8 cellular contexts compared by ENCODE assay signal in the genomic region with DNA sequence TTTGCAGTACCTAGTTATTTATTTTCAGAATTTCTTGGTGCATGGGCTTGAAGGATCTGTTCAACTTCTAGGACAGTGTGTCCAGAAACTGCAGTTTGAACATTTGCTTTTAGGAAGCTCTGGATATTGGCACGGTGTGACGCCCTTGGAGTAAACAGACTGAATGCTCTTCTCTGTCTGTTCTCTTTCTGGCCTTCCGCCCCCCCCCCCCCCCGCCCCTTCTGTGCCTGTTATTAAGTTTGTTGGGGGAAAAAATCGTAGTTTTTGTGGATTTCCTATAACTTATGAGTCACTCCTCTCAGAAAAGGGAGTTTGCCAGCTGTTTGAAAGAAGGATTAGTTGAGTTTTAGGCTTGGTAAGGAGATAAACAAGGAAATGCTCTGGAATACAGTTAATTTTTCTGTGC. TPM values are rescaled to one million over a fixed set of nuclear protein-coding genes. Genes with fewer than 3 reads are reported as not detected.
A peak's percentile ranks its signal among the peaks of the same experiment; 100 is the strongest.
DNase-seq lines count a peak whose midpoint lies in the region; ATAC-seq and TF ChIP-seq lines count a peak whose summit lies in the region.

No MANE protein-coding gene starts in this region.

- H3K4me1 Mint-ChIP-seq in Calu3 (ENCODE audit: low read depth, unreplicated experiment) (peaks cover 47% of the 10 kb centered on the region), activated B cell treated with CpG ODN at 0.5 μM for 24 hours (peaks cover 27% of the 10 kb centered on the region)

- no peaks in the 10 kb centered on the region for H3K27me3 Mint-ChIP-seq in Calu3 (ENCODE audit: unreplicated experiment)
- H3K27me3 Mint-ChIP-seq in activated B cell treated with CpG ODN at 0.5 μM for 24 hours, result peaks cover 8% of the 10 kb centered on the region

- no peaks in the 10 kb centered on the region for H3K9me3 ChIP-seq in neural cell (ENCODE audit: low read length)

- H3K4me2 ChIP-seq in neural cell (ENCODE audit: low read length), result peak overlapping the region; percentile 85

- CTCF ChIA-PET in Calu3 (lab: Charles Lee) (interaction anchor here (2.1 kb wide), 1 partner anchor 10 kb away, joined by 8 read pairs; no protein-coding TSS in a partner anchor), activated B cell treated with CpG ODN at 0.5 μM for 24 hours (lab: Charles Lee) (no interaction called here)

- no peaks in the 10 kb centered on the region for H3F3A ChIP-seq in neural cell (ENCODE audit: insufficient read depth, low read length, poor library complexity, severe bottlenecking)

- POLR2A ChIA-PET in activated B cell treated with CpG ODN at 0.5 μM for 24 hours (lab: Charles Lee), result no interaction called here

- no peak for DNase-seq in Calu3
- peak; percentile 24 for DNase-seq in HFF-Myc (ENCODE audit: extremely low read depth, low read depth)
- DNase-seq in activated B cell treated with CpG ODN at 0.5 μM for 24 hours, result no peak
- DNase-seq in fibroblast of villous mesenchyme (ENCODE audit: low read depth), result peak; percentile 80
- no peak for DNase-seq in LoVo (ENCODE audit: low spot score)
- no peak for DNase-seq in NCI-H1048 (lab: John Stamatoyannopoulos, UW)

- ATAC-seq in activated B cell treated with CpG ODN at 0.5 μM for 24 hours (ENCODE audit: low read depth) (no peak), GM21390 (IDR thresholded peaks at IDR 0.05; ENCODE audit: unreplicated experiment) (no peak)

- peaks cover 48% of the 10 kb centered on the region for H3K79me2 ChIP-seq in neural cell (replicated peaks; ENCODE audit: insufficient read depth, low read length)

- H3K27me3 ChIP-seq in neural cell (ENCODE audit: insufficient read depth, low read depth, low read length), result no peaks in the 10 kb centered on the region

- intact Hi-C loops in Calu3 (cut with micrococcal nuclease; ENCODE audit: unreplicated experiment), result loop anchor here (2.0 kb wide), 1 partner anchor 39 kb away; no protein-coding TSS in a partner anchor
- intact Hi-C loops in activated B cell treated with CpG ODN at 0.5 μM for 24 hours (cut with micrococcal nuclease), result no loop called here

- H3K9me2 ChIP-seq in neural cell (ENCODE audit: insufficient read depth, low read length), result no peaks in the 10 kb centered on the region

- H3K27ac Mint-ChIP-seq in Calu3 (ENCODE audit: unreplicated experiment), result peak overlapping the region; percentile 99
- H3K27ac Mint-ChIP-seq in activated B cell treated with CpG ODN at 0.5 μM for 24 hours, result peak overlapping the region; percentile 0

- TF ChIP-seq CTCF in Calu3 (IDR thresholded peaks at IDR 0.05; ENCODE audit: unreplicated experiment) (no peak), HFF-Myc (IDR thresholded peaks at IDR 0.05; ENCODE audit: low read depth, low read length, missing control alignments) (no peak), activated B cell treated with CpG ODN at 0.5 μM for 24 hours (IDR thresholded peaks at IDR 0.05) (no peak), fibroblast of villous mesenchyme (IDR thresholded peaks at IDR 0.05; ENCODE audit: insufficient read depth, low read depth, low read length) (no peak), neural cell (IDR thresholded peaks at IDR 0.05; ENCODE audit: poor library complexity, severe bottlenecking) (no peak)

- BruUV-seq in Calu3 (replicated peaks; lab: Mats Ljungman, UMichigan), result no TSS peak

- H3K9ac ChIP-seq in neural cell (ENCODE audit: low read length), result peak overlapping the region; percentile 92

- H4K20me1 ChIP-seq in neural cell (ENCODE audit: insufficient read depth), result no peaks in the 10 kb centered on the region

- TF ChIP-seq RAD21 in neural cell (conservative IDR thresholded peaks at IDR 0.05), result no peak

- H3K9me3 Mint-ChIP-seq in Calu3 (ENCODE audit: low read depth, unreplicated experiment), result no peaks in the 10 kb centered on the region
- H3K9me3 Mint-ChIP-seq in activated B cell treated with CpG ODN at 0.5 μM for 24 hours, result no peaks in the 10 kb centered on the region

- H3K36me3 ChIP-seq in neural cell (ENCODE audit: insufficient read depth, low read length), result no peaks in the 10 kb centered on the region

- no peak for TF ChIP-seq EP300 in neural cell (conservative IDR thresholded peaks at IDR 0.05; ENCODE audit: poor library complexity, severe bottlenecking)

- H3K4me3 ChIP-seq in HFF-Myc (replicated peaks; ENCODE audit: low read depth, low read length), result peak overlapping the region; percentile 59
- peak overlapping the region; percentile 77 for H3K4me3 ChIP-seq in fibroblast of villous mesenchyme (ENCODE audit: low read depth, low read length)
- peak overlapping the region; percentile 87 for H3K4me3 ChIP-seq in neural cell (ENCODE audit: low read length)

- H3K27ac ChIP-seq in neural cell (ENCODE audit: low read length), result peak overlapping the region; percentile 71

- peaks cover 63% of the 10 kb centered on the region for H3K36me3 Mint-ChIP-seq in Calu3 (ENCODE audit: insufficient read depth, unreplicated experiment)
- peaks cover 4% of the 10 kb centered on the region for H3K36me3 Mint-ChIP-seq in activated B cell treated with CpG ODN at 0.5 μM for 24 hours (ENCODE audit: low read depth)

- H2AFZ ChIP-seq in neural cell (ENCODE audit: low read depth, low read length), result peak overlapping the region; percentile 67

- H3K4me3 Mint-ChIP-seq in Calu3 (ENCODE audit: low read depth, unreplicated experiment) (peak overlapping the region; percentile 95), activated B cell treated with CpG ODN at 0.5 μM for 24 hours (peak overlapping the region; percentile 91)

TF ChIP-seq in neural cell, 6 proteins besides CTCF, POLR2A, EP300 and RAD21:
- TF ChIP-seq EZH2 (IDR thresholded peaks at IDR 0.05; ENCODE audit: borderline replicate concordance, insufficient read depth, low read length, poor library complexity, severe bottlenecking) (no peak), SMC3 (conservative IDR thresholded peaks at IDR 0.05; ENCODE audit: poor library complexity) (no peak), TAF1 (IDR thresholded peaks at IDR 0.05; ENCODE audit: low read depth) (no peak), POLR2AphosphoS5 (IDR thresholded peaks at IDR 0.05) (no peak), MXI1 (conservative IDR thresholded peaks at IDR 0.05; ENCODE audit: poor library complexity, severe bottlenecking) (no peak)
- TF ChIP-seq, protein P1, sequence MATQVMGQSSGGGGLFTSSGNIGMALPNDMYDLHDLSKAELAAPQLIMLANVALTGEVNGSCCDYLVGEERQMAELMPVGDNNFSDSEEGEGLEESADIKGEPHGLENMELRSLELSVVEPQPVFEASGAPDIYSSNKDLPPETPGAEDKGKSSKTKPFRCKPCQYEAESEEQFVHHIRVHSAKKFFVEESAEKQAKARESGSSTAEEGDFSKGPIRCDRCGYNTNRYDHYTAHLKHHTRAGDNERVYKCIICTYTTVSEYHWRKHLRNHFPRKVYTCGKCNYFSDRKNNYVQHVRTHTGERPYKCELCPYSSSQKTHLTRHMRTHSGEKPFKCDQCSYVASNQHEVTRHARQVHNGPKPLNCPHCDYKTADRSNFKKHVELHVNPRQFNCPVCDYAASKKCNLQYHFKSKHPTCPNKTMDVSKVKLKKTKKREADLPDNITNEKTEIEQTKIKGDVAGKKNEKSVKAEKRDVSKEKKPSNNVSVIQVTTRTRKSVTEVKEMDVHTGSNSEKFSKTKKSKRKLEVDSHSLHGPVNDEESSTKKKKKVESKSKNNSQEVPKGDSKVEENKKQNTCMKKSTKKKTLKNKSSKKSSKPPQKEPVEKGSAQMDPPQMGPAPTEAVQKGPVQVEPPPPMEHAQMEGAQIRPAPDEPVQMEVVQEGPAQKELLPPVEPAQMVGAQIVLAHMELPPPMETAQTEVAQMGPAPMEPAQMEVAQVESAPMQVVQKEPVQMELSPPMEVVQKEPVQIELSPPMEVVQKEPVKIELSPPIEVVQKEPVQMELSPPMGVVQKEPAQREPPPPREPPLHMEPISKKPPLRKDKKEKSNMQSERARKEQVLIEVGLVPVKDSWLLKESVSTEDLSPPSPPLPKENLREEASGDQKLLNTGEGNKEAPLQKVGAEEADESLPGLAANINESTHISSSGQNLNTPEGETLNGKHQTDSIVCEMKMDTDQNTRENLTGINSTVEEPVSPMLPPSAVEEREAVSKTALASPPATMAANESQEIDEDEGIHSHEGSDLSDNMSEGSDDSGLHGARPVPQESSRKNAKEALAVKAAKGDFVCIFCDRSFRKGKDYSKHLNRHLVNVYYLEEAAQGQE (IDR thresholded peaks at IDR 0.05; ENCODE audit: borderline replicate concordance), result no peak
TF ChIP-seq in neural cell: peak in this region for 0.

RNA-seq across cellular contexts. Expression of gene KCTD3, which starts 1.2 kb away (rescaled TPM):
- total RNA-seq in Calu3 (2022), result 48.8 and 50.2 TPM in 2 replicates
- total RNA-seq in activated B cell treated with CpG ODN at 0.5 μM for 24 hours, result 4.1 and 5.8 TPM in 2 replicates
- total RNA-seq in fibroblast of villous mesenchyme, result 38.0 and 60.9 TPM in 2 replicates
- polyA plus RNA-seq in neural cell, result 80.6 and 82.9 TPM in 2 replicates
- polyA minus RNA-seq in neural cell, result 66.5 and 74.4 TPM in 2 replicates

Comparison
In these comparisons a context has a peak if more than half of its experiments do, and no peak if none do; other contexts are left out.
1. DNase-seq: peak in HFF-Myc (single experiment) and fibroblast of villous mesenchyme (single experiment); none in Calu3 (single experiment), activated B cell treated with CpG ODN at 0.5 μM for 24 hours (single experiment), LoVo (single experiment) and NCI-H1048 (single experiment).
2. Peak in every context shown above with its lines, with median percentiles within 50 percentile points of each other: H3K4me3 ChIP-seq.